15 cellular contexts compared by ENCODE assay signal in genomic region chr2:7725850-7726242, GRCh38.
DNase-seq lines count a peak whose midpoint lies in the region; ATAC-seq and TF ChIP-seq lines count a peak whose summit lies in the region.
"Had no signal": no experiment of that assay in that cellular context is flagged by ENCODE, and none has a peak within 500 bp of the region (broad histone marks: within the 10 kb centered on the region; RNA-seq: fewer than 3 reads in every experiment).

No MANE protein-coding gene starts in this region.

- H3K79me2 ChIP-seq in GM23338 (replicated peaks; ENCODE audit: insufficient read depth): no peaks in the 10 kb centered on the region

- H3K9me3 ChIP-seq in CD4-positive, alpha-beta memory T cell (ENCODE audit: control insufficient read depth in 1 of 2, low read length in 2 of 2): no peaks in the 10 kb centered on the region
- H3K9me3 ChIP-seq in mononuclear cell (ENCODE audit: low read depth, low read length) (no peaks in the 10 kb centered on the region), HAP-1 (no peaks in the 10 kb centered on the region)

- ATAC-seq in GM23338: no peak
- ATAC-seq in GM19328 (IDR thresholded peaks at IDR 0.05; ENCODE audit: unreplicated experiment): no peak
- ATAC-seq: foreskin keratinocyte had no signal

- POLR2A ChIA-PET in CD4-positive, alpha-beta memory T cell (lab: Charles Lee; ENCODE audit: partially characterized antibody): interaction anchor here (0.7 to 5.1 kb wide), 22 partner anchors 10 to 959 kb away, joined by 3 to 101 read pairs (median 5); partner anchors contain the start of gene ID2

- H3K9me2 ChIP-seq in GM23338 (ENCODE audit: insufficient read depth): 0 out of 2 replicates have a peak, but pooled peaks cover 3% of the 10 kb centered on the region

- H3K27ac Mint-ChIP-seq in CD4-positive, alpha-beta memory T cell: peak overlapping the region; percentile 68 to 97 (median 88)
- H3K27ac Mint-ChIP-seq in GM23338: no peak overlapping the region
- peak overlapping the region; percentile 77 for H3K27ac Mint-ChIP-seq in activated naive CD8-positive, alpha-beta T cell treated with anti-CD3 and anti-CD28 coated beads for 36 hours

- H3K4me3 Mint-ChIP-seq in CD4-positive, alpha-beta memory T cell: peak overlapping the region; percentile 53 to 92 (median 80)
- H3K4me3 Mint-ChIP-seq in GM23338: no peak overlapping the region
- peak overlapping the region; percentile 78 for H3K4me3 Mint-ChIP-seq in activated naive CD8-positive, alpha-beta T cell treated with anti-CD3 and anti-CD28 coated beads for 36 hours
- H3K4me3 Mint-ChIP-seq: nephron had no signal

- CTCF ChIA-PET in CD4-positive, alpha-beta memory T cell (lab: Charles Lee; ENCODE audit: partially characterized antibody): interaction anchor here (1.0 to 5.8 kb wide), 13 partner anchors 10 to 962 kb away, joined by 3 to 40 read pairs (median 7); partner anchors contain the start of gene ID2

- H3K4me3 ChIP-seq in CD4-positive, alpha-beta memory T cell (ENCODE audit: low read length in 2 of 2): peak overlapping the region in 1 of 2 donors; percentile 13
- H3K4me3 ChIP-seq in GM23338: no peak overlapping the region
- peak overlapping the region; percentile 25 for H3K4me3 ChIP-seq in mononuclear cell (ENCODE audit: low read length)
- no peak overlapping the region for H3K4me3 ChIP-seq in HAP-1

- H3K27me3 ChIP-seq in CD4-positive, alpha-beta memory T cell (ENCODE audit: insufficient read depth, low read length): no peaks in the 10 kb centered on the region
- H3K27me3 ChIP-seq in GM23338 (ENCODE audit: insufficient read depth): no peaks in the 10 kb centered on the region
- H3K27me3 ChIP-seq in mononuclear cell (ENCODE audit: insufficient read depth, low read length): no peaks in the 10 kb centered on the region
- no peaks in the 10 kb centered on the region for H3K27me3 ChIP-seq in HAP-1 (ENCODE audit: low read depth)
- H3K27me3 ChIP-seq: foreskin keratinocyte had no signal

- no peaks in the 10 kb centered on the region for H4K20me1 ChIP-seq in GM23338 (replicated peaks; ENCODE audit: insufficient read depth)

- no peaks in the 10 kb centered on the region for H3K9me3 Mint-ChIP-seq in CD4-positive, alpha-beta memory T cell
- no peaks in the 10 kb centered on the region; the same call in 2 of the 3 replicates for H3K9me3 Mint-ChIP-seq in GM23338
- no peaks in the 10 kb centered on the region for H3K9me3 Mint-ChIP-seq in activated naive CD8-positive, alpha-beta T cell treated with anti-CD3 and anti-CD28 coated beads for 36 hours
- H3K9me3 Mint-ChIP-seq: nephron had no signal

- peaks cover 32 to 82% (median 56%) of the 10 kb centered on the region in 4 donors for H3K4me1 Mint-ChIP-seq in CD4-positive, alpha-beta memory T cell
- H3K4me1 Mint-ChIP-seq in GM23338: peaks cover 17% of the 10 kb centered on the region
- H3K4me1 Mint-ChIP-seq in activated naive CD8-positive, alpha-beta T cell treated with anti-CD3 and anti-CD28 coated beads for 36 hours: peaks cover 44% of the 10 kb centered on the region

- H3K36me3 ChIP-seq in CD4-positive, alpha-beta memory T cell (ENCODE audit: insufficient read depth, low read length): no peaks in the 10 kb centered on the region
- H3K36me3 ChIP-seq in GM23338 (ENCODE audit: insufficient read depth) (no peaks in the 10 kb centered on the region), HAP-1 (replicated peaks) (no peaks in the 10 kb centered on the region)

- no peaks in the 10 kb centered on the region for H3K27me3 Mint-ChIP-seq in CD4-positive, alpha-beta memory T cell
- peaks cover 4% of the 10 kb centered on the region for H3K27me3 Mint-ChIP-seq in GM23338 (ENCODE audit: insufficient read depth, low read depth, poor library complexity)
- no peaks in the 10 kb centered on the region for H3K27me3 Mint-ChIP-seq in activated naive CD8-positive, alpha-beta T cell treated with anti-CD3 and anti-CD28 coated beads for 36 hours

- no peak overlapping the region for H3K4me2 ChIP-seq in GM23338

- DNase-seq in CD4-positive, alpha-beta memory T cell: no peak
- DNase-seq in GM23338 (ENCODE audit: low spot score) (no peak), HAP-1 (ENCODE audit: low spot score in 2 of 2) (no peak), ureter (ENCODE audit: low spot score) (no peak), germinal center (ENCODE audit: low spot score) (no peak)
- no peak for DNase-seq in activated naive CD8-positive, alpha-beta T cell treated with anti-CD3 and anti-CD28 coated beads for 36 hours
- DNase-seq: DMS79 treated with DMSO at 0.1 percent for 48 hours, foreskin keratinocyte, NCI-H1436, NCI-H345, SHP77 treated with DMSO at 0.1 percent for 48 hours, T1000 had no signal

- TF ChIP-seq CTCF in GM23338 (conservative IDR thresholded peaks at IDR 0.05; ENCODE audit: low read depth in 2 of 2): no peak

- H3F3A ChIP-seq in GM23338 (replicated peaks; ENCODE audit: low read depth): no peaks in the 10 kb centered on the region

- in situ Hi-C loops in HAP-1 (cut with MboI; ENCODE audit: low sequenced_read_pairs): no loop called here

- H3K36me3 Mint-ChIP-seq in CD4-positive, alpha-beta memory T cell: peaks cover 0 to 3% of the 10 kb centered on the region in 2 donors
- no peaks in the 10 kb centered on the region for H3K36me3 Mint-ChIP-seq in GM23338 (ENCODE audit: low read depth)
- peaks cover 20% of the 10 kb centered on the region for H3K36me3 Mint-ChIP-seq in activated naive CD8-positive, alpha-beta T cell treated with anti-CD3 and anti-CD28 coated beads for 36 hours

- intact Hi-C loops in CD4-positive, alpha-beta memory T cell (cut with micrococcal nuclease): loop anchor here (1.0 to 5.0 kb wide), 7 partner anchors 15 to 959 kb away; no protein-coding TSS in a partner anchor

- peak overlapping the region; percentile 92 for H2AFZ ChIP-seq in GM23338

- H3K4me1 ChIP-seq in CD4-positive, alpha-beta memory T cell (ENCODE audit: insufficient read depth, low read length): peaks cover 43% of the 10 kb centered on the region
- H3K4me1 ChIP-seq in GM23338 (ENCODE audit: insufficient read depth): 0 out of 2 replicates have a peak, but pooled peaks cover 9% of the 10 kb centered on the region
- peaks cover 8% of the 10 kb centered on the region for H3K4me1 ChIP-seq in mononuclear cell (ENCODE audit: insufficient read depth, low read length)
- no peaks in the 10 kb centered on the region for H3K4me1 ChIP-seq in HAP-1
- H3K4me1 ChIP-seq: foreskin keratinocyte had no signal

- peak overlapping the region; percentile 26 for H3K27ac ChIP-seq in CD4-positive, alpha-beta memory T cell (ENCODE audit: low read depth, low read length)
- H3K27ac ChIP-seq in GM23338 (ENCODE audit: low read depth): no peak overlapping the region
- H3K27ac ChIP-seq: foreskin keratinocyte had no signal

TF ChIP-seq in GM23338, 12 proteins besides CTCF, POLR2A, EP300 and RAD21:
- TF ChIP-seq POLR2AphosphoS5 (IDR thresholded peaks at IDR 0.05; ENCODE audit: low read depth): no peak
- TF ChIP-seq, protein P1, sequence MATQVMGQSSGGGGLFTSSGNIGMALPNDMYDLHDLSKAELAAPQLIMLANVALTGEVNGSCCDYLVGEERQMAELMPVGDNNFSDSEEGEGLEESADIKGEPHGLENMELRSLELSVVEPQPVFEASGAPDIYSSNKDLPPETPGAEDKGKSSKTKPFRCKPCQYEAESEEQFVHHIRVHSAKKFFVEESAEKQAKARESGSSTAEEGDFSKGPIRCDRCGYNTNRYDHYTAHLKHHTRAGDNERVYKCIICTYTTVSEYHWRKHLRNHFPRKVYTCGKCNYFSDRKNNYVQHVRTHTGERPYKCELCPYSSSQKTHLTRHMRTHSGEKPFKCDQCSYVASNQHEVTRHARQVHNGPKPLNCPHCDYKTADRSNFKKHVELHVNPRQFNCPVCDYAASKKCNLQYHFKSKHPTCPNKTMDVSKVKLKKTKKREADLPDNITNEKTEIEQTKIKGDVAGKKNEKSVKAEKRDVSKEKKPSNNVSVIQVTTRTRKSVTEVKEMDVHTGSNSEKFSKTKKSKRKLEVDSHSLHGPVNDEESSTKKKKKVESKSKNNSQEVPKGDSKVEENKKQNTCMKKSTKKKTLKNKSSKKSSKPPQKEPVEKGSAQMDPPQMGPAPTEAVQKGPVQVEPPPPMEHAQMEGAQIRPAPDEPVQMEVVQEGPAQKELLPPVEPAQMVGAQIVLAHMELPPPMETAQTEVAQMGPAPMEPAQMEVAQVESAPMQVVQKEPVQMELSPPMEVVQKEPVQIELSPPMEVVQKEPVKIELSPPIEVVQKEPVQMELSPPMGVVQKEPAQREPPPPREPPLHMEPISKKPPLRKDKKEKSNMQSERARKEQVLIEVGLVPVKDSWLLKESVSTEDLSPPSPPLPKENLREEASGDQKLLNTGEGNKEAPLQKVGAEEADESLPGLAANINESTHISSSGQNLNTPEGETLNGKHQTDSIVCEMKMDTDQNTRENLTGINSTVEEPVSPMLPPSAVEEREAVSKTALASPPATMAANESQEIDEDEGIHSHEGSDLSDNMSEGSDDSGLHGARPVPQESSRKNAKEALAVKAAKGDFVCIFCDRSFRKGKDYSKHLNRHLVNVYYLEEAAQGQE (IDR thresholded peaks at IDR 0.05; ENCODE audit: unreplicated experiment): no peak
- no peak for TF ChIP-seq NANOG (IDR thresholded peaks at IDR 0.05; ENCODE audit: borderline replicate concordance)
- no peak for TF ChIP-seq ZNF331 (CRISPR knock-in tag; IDR thresholded peaks at IDR 0.05; ENCODE audit: low read depth)
- no peak for TF ChIP-seq CREB1 (CRISPR knock-in tag; IDR thresholded peaks at IDR 0.05; ENCODE audit: low read depth)
- no peak for TF ChIP-seq ZNF114 (CRISPR knock-in tag; IDR thresholded peaks at IDR 0.05)
- TF ChIP-seq EZH2phosphoT487 (IDR thresholded peaks at IDR 0.05; ENCODE audit: unreplicated experiment): no peak
- TF ChIP-seq EZH2 (IDR thresholded peaks at IDR 0.05; ENCODE audit: low read depth, unreplicated experiment): no peak
